Comparison of ENCODE assay signal across 8 cellular contexts in the genomic region with DNA sequence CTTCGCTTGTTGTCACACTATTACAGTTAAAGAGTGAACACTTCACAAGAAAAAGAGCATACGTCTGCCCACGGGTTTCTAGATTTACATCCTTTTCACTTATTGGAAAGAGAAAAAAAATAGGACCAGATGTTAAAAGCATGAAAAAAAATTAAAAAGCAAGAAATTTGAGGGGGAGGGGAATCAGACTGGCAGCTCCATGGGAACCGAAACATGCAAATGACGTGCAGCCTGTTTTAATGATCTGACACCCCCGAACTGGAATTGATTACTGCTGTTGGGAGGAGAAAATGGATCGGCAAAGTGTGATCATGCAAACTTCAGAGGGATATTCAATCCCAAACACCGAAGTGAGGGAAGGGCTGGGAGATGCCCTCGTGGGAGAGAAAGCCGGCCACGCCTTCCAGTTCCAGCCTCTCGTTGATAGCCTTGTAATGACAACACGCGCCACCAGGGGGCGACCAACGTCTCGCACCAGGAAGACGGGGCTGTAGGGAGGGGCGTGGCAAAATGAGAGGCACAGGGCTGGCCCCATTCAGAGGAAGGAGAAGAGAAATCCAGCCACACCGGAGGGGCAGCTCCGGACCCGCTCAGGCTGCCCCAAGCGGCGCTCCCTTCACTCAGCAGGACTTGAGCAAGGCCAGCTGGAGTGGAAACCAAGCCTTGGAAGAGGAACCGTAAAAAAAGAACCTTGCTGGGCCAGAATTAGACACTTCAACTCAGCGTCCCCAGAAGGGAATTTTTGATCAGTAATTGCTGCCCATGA. TPM values are rescaled to one million over a fixed set of nuclear protein-coding genes. Genes with fewer than 3 reads are reported as not detected.
DNase-seq lines count a peak whose midpoint lies in the region; ATAC-seq, FAIRE-seq and TF ChIP-seq lines count a peak whose summit lies in the region.

No MANE protein-coding gene starts in this region.

- H3K27ac ChIP-seq in small intestine (ENCODE audit: low read depth in 1 of 2, low read length in 1 of 2): no peak overlapping the region

- TF ChIP-seq CTCF in brain (conservative IDR thresholded peaks at IDR 0.05): peak; percentile 87 to 97

- peak; percentile 91 for ATAC-seq in GM18858 (IDR thresholded peaks at IDR 0.05; ENCODE audit: unreplicated experiment)
- ATAC-seq in HG03064 (IDR thresholded peaks at IDR 0.05; ENCODE audit: low read depth, unreplicated experiment): peak; percentile 85

- H3K9me3 Mint-ChIP-seq in brain: no peaks in the 10 kb centered on the region

- H3K36me3 ChIP-seq in iPS-15b (ENCODE audit: control insufficient read depth, insufficient read depth, low read length): no peaks in the 10 kb centered on the region
- no peaks in the 10 kb centered on the region for H3K36me3 ChIP-seq in small intestine (ENCODE audit: control insufficient read depth in 2 of 2, insufficient read depth in 2 of 2, low read length in 2 of 2)

- 9 to 13% (median 12%) methylated on average over 26 of the region's 26 CpGs for WGBS in small intestine, 3 donors

- no peak overlapping the region for H3K9ac ChIP-seq in iPS-15b (ENCODE audit: low read depth, low read length)

- DNase-seq in ACHN (peak; percentile 84), NCI-H2107 treated with DMSO at 0.1 percent for 48 hours (lab: John Stamatoyannopoulos, UW; ENCODE audit: unreplicated experiment) (peak; percentile 6), UCSD-AML1 (lab: John Stamatoyannopoulos, UW; ENCODE audit: unreplicated experiment) (peak; percentile 88), small intestine (peak; percentile 84)

- H3K36me3 Mint-ChIP-seq in brain: no peaks in the 10 kb centered on the region

- in situ Hi-C loops in ACHN (cut with HindIII; ENCODE audit: low pct_ligation_motif_present, low pct_unique_long_range_greater_than_20kb, low sequenced_read_pairs): loop anchor here (25.0 kb wide), 1 partner anchor 228 kb away; no protein-coding TSS in a partner anchor

- FAIRE-seq in small intestine (lab: Jason Lieb, UNC): no peak

- H3K4me3 Mint-ChIP-seq in brain: peak overlapping the region; percentile 72 to 83 (median 75)

- H3K27me3 ChIP-seq in iPS-15b (ENCODE audit: control insufficient read depth, insufficient read depth, low read length): no peaks in the 10 kb centered on the region
- H3K27me3 ChIP-seq in small intestine (ENCODE audit: control insufficient read depth in 2 of 2, insufficient read depth in 2 of 2, low read length in 2 of 2): no peaks in the 10 kb centered on the region

- H3K27ac Mint-ChIP-seq in brain: peak overlapping the region; percentile 11 to 96 (median 85)

- H3K4me1 ChIP-seq in iPS-15b (ENCODE audit: control insufficient read depth, insufficient read depth, low read length) (peaks cover 5% of the 10 kb centered on the region), small intestine (ENCODE audit: control insufficient read depth in 2 of 2, insufficient read depth in 1 of 2, low read depth in 1 of 2, low read length in 1 of 2) (no peaks in the 10 kb centered on the region)

- peaks cover 66% of the 10 kb centered on the region for H3K4me1 Mint-ChIP-seq in brain

- H3K4me3 ChIP-seq in iPS-15b (ENCODE audit: low read depth, low read length) (peak overlapping the region; percentile 38), small intestine (ENCODE audit: low read depth in 1 of 2, low read length in 2 of 2) (no peak overlapping the region)

- H3K27me3 Mint-ChIP-seq in brain: peaks cover 4% of the 10 kb centered on the region

- no peaks in the 10 kb centered on the region for H3K9me3 ChIP-seq in iPS-15b (ENCODE audit: control insufficient read depth, insufficient read depth, low read length)
- H3K9me3 ChIP-seq in small intestine (ENCODE audit: control insufficient read depth, low read depth): no peaks in the 10 kb centered on the region

RNA-seq across cellular contexts. Expression of a gene that starts 53.8 kb away (rescaled TPM):
- 82.2 TPM for polyA plus RNA-seq in brain (ENCODE audit: insufficient read depth, low read depth, low replicate concordance)
- 10 to 100 TPM in 1 of 3 donors, 1 to 10 TPM in 2; 2.0 to 22.5 (median 2.2) TPM for polyA plus RNA-seq in small intestine

Comparison
In these comparisons a context has a peak if more than half of its experiments do, and no peak if none do; other contexts are left out.
1. DNase-seq: peak in every context shown above with its lines; median percentile 88 in UCSD-AML1; 84 in ACHN; 84 in small intestine; 6 in NCI-H2107 treated with DMSO at 0.1 percent for 48 hours.